ENCODE assay signal across 9 cellular contexts in the genomic region with DNA sequence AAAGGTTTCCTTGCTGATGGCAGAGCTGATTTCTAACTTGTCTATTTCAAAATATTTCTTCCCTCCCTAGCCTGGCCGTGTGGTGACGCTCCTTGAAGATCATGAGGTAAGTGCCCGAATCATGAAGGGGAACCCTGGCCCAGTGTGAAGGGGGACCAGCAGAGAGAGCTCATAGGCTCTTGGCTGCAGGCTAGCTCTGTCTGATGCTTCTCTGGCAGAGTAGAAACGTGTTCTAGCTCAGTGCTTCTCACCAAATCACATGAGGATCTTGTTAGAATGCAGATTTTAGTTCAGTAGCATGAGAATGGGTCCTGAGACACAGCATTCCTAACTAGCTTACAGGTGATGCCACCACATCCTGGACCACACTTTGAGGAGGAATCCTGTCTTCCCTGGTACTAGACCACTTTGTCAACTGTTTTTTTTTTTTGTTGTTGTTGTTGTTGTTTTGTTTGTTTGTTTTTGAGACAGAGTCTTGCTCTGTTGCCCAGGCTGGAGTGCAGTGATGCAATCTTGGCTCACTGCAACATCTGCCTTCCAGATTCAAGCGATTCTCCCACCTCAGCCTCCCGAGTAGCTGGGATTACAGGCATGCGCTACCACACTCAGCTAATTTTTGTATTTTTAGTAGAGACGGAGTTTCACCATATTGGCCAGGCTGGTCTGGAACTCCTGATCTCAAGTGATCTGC. TPM values are rescaled to one million over a fixed set of nuclear protein-coding genes. Genes with fewer than 3 reads are reported as not detected.
DNase-seq lines count a peak whose midpoint lies in the region; ATAC-seq and TF ChIP-seq lines count a peak whose summit lies in the region.
"Not testable (repeated sequence)": the region's sequence is repeated elsewhere in the genome, so short reads cannot be mapped to it uniquely, and the experiment has no call there.
"Had no signal": no experiment of that assay in that cellular context is flagged by ENCODE, and none has a peak within 500 bp of the region (broad histone marks: within the 10 kb centered on the region; RNA-seq: fewer than 3 reads in every experiment).

No MANE protein-coding gene starts in this region.

- CTCF ChIA-PET in activated CD8-positive, alpha-beta T cell treated with anti-CD3 and anti-CD28 coated beads, Interleukin-2, amount 10 ng/mL, durations not matched to agents 7 days and 5 days (lab: Charles Lee) = interaction anchor here (0.7 to 7.2 kb wide), 7 partner anchors 13 to 277 kb away, joined by 3 to 67 read pairs (median 5); partner anchors contain the start of genes CHP1 and EXD1
- CTCF ChIA-PET in mammary epithelial cell (lab: Charles Lee; ENCODE audit: low non-redundant PET) = interaction anchor here (0.7 kb wide), 1 partner anchor 189 kb away, joined by 5 read pairs; no protein-coding TSS in a partner anchor

- H3K4me2 ChIP-seq in mammary epithelial cell (ENCODE audit: insufficient read depth, low read depth, low read length) = peak overlapping the region; percentile 95

- H3K9me3 ChIP-seq in NT2/D1 (ENCODE audit: insufficient read depth, low read length); mammary epithelial cell (replicated peaks; ENCODE audit: insufficient read depth, low read length): not testable (repeated sequence)

- not testable (repeated sequence) for H3K27me3 ChIP-seq in ACC112 (ENCODE audit: insufficient read depth, low read length); mammary epithelial cell (ENCODE audit: insufficient read depth, low read length)
- H3K27me3 ChIP-seq in NT2/D1 (ENCODE audit: insufficient read depth, insufficient read length) = peaks cover 34% of the 10 kb centered on the region

- not testable (repeated sequence) for H4K20me1 ChIP-seq in mammary epithelial cell (ENCODE audit: insufficient read depth, low read length)

- H3K27ac Mint-ChIP-seq in activated CD8-positive, alpha-beta T cell treated with anti-CD3 and anti-CD28 coated beads, Interleukin-2, amount 10 ng/mL, durations not matched to agents 7 days and 5 days = peak overlapping the region; percentile 87
- not testable (repeated sequence) for H3K27ac Mint-ChIP-seq in mesothelial cell of epicardium

- intact Hi-C loops in mammary epithelial cell (cut with micrococcal nuclease) = loop anchor here (10.0 kb wide), 1 partner anchor 380 kb away; the partner anchor contains the start of genes NUSAP1 and OIP5

- not testable (repeated sequence) for H3K36me3 ChIP-seq in ACC112 (ENCODE audit: insufficient read depth, low read length); mammary epithelial cell (ENCODE audit: insufficient read depth, low read length)
- peaks cover 20% of the 10 kb centered on the region for H3K36me3 ChIP-seq in NT2/D1 (ENCODE audit: insufficient read depth, insufficient read length, low read length)

- not testable (repeated sequence) for BruUV-seq in mammary epithelial cell (replicated peaks; lab: Mats Ljungman, UMichigan)

- in situ Hi-C loops in mammary epithelial cell (cut with MboI; ENCODE audit: low sequenced_read_pairs in 2 of 2) = not testable (repeated sequence)

- POLR2A ChIA-PET in activated CD8-positive, alpha-beta T cell treated with anti-CD3 and anti-CD28 coated beads, Interleukin-2, amount 10 ng/mL, durations not matched to agents 7 days and 5 days (lab: Charles Lee) = interaction anchor here (0.6 kb wide), 1 partner anchor 21 kb away, joined by 3 read pairs; no protein-coding TSS in a partner anchor

- not testable (repeated sequence) for H3K27me3 Mint-ChIP-seq in activated CD8-positive, alpha-beta T cell treated with anti-CD3 and anti-CD28 coated beads, Interleukin-2, amount 10 ng/mL, durations not matched to agents 7 days and 5 days (ENCODE audit: low read depth)
- H3K27me3 Mint-ChIP-seq in mesothelial cell of epicardium (ENCODE audit: low read depth) = peaks cover 14% of the 10 kb centered on the region

- H3K79me2 ChIP-seq in ACC112 (ENCODE audit: control insufficient read depth, insufficient read depth, low read length, unreplicated experiment); mammary epithelial cell (ENCODE audit: insufficient read depth, low read length): not testable (repeated sequence)

- H3K9me3 Mint-ChIP-seq in activated CD8-positive, alpha-beta T cell treated with anti-CD3 and anti-CD28 coated beads, Interleukin-2, amount 10 ng/mL, durations not matched to agents 7 days and 5 days (ENCODE audit: insufficient read depth); mesothelial cell of epicardium: not testable (repeated sequence)

- not testable (repeated sequence) for TF ChIP-seq CTCF in GM12864 (IDR thresholded peaks at IDR 0.05; ENCODE audit: low read depth, low read length, missing control alignments); mammary epithelial cell (conservative IDR thresholded peaks at IDR 0.05 in 1 of 2, IDR thresholded peaks at IDR 0.05 in 1 of 2; ENCODE audit: extremely low read depth in 1 of 2, insufficient read depth in 1 of 2, low read depth in 1 of 2, low read length in 2 of 2); fibroblast of pulmonary artery (IDR thresholded peaks at IDR 0.05; ENCODE audit: low read length, missing control alignments); mesothelial cell of epicardium (IDR thresholded peaks at IDR 0.05; ENCODE audit: unreplicated experiment)

- H3K4me3 ChIP-seq in ACC112 (ENCODE audit: low read depth, low read length) = peak overlapping the region; percentile 95
- H3K4me3 ChIP-seq in GM12864 (ENCODE audit: low read depth, low read length) = peak overlapping the region; percentile 89
- H3K4me3 ChIP-seq in NT2/D1 (ENCODE audit: insufficient read length, low read depth) = peak overlapping the region; percentile 62
- peak overlapping the region; percentile 81 to 93 (median 87) for H3K4me3 ChIP-seq in mammary epithelial cell (replicated peaks in 1 of 3; ENCODE audit: insufficient read depth in 1 of 3, low read depth in 2 of 3, low read length in 3 of 3)
- peak overlapping the region; percentile 88 for H3K4me3 ChIP-seq in fibroblast of pulmonary artery (replicated peaks; ENCODE audit: low read depth, low read length)
- H3K4me3 ChIP-seq in skeletal muscle cell (ENCODE audit: low read depth, low read length) = peak overlapping the region; percentile 83

- H2AFZ ChIP-seq in ACC112 (ENCODE audit: low read length, unreplicated experiment) = not testable (repeated sequence)
- H2AFZ ChIP-seq in mammary epithelial cell (ENCODE audit: low read depth, low read length) = peak overlapping the region; percentile 88

- H3K4me1 ChIP-seq in ACC112 (ENCODE audit: control insufficient read depth, insufficient read depth, low read length, unreplicated experiment); NT2/D1 (ENCODE audit: insufficient read depth, insufficient read length): not testable (repeated sequence)
- H3K4me1 ChIP-seq in mammary epithelial cell (ENCODE audit: insufficient read depth, low read length) = peaks cover 16% of the 10 kb centered on the region

- peak overlapping the region; percentile 91 for H3K4me3 Mint-ChIP-seq in activated CD8-positive, alpha-beta T cell treated with anti-CD3 and anti-CD28 coated beads, Interleukin-2, amount 10 ng/mL, durations not matched to agents 7 days and 5 days
- peak overlapping the region; percentile 83 for H3K4me3 Mint-ChIP-seq in mesothelial cell of epicardium

- DNase-seq in GM12864 (ENCODE audit: low read depth); NT2/D1 (ENCODE audit: low read depth, low spot score); activated CD8-positive, alpha-beta T cell treated with anti-CD3 and anti-CD28 coated beads, Interleukin-2, amount 10 ng/mL, durations not matched to agents 7 days and 5 days; mammary epithelial cell; fibroblast of pulmonary artery (ENCODE audit: low read depth); mesothelial cell of epicardium (ENCODE audit: low spot score in 2 of 2, unreplicated experiment in 2 of 2); skeletal muscle cell (ENCODE audit: low read depth): not testable (repeated sequence)

- not testable (repeated sequence) for H3K27ac ChIP-seq in ACC112 (ENCODE audit: low read depth, low read length); mammary epithelial cell (ENCODE audit: insufficient read depth, low read depth, low read length)

- 84% methylated on average over 6 of the region's 8 CpGs for WGBS in mammary epithelial cell (ENCODE audit: low coverage, missing lambda C conversion rate)

- peak overlapping the region; percentile 9 for H3K9ac ChIP-seq in NT2/D1 (ENCODE audit: insufficient read length, low read depth)
- not testable (repeated sequence) for H3K9ac ChIP-seq in mammary epithelial cell (ENCODE audit: insufficient read depth, low read length)

- dilution Hi-C loops in mammary epithelial cell (cut with HindIII; ENCODE audit: low sequenced_read_pairs) = not testable (repeated sequence)

- H3K36me3 Mint-ChIP-seq in activated CD8-positive, alpha-beta T cell treated with anti-CD3 and anti-CD28 coated beads, Interleukin-2, amount 10 ng/mL, durations not matched to agents 7 days and 5 days (ENCODE audit: low read depth) = peaks cover 21% of the 10 kb centered on the region
- H3K36me3 Mint-ChIP-seq in mesothelial cell of epicardium = not testable (repeated sequence)

- not testable (repeated sequence) for ATAC-seq in activated CD8-positive, alpha-beta T cell treated with anti-CD3 and anti-CD28 coated beads, Interleukin-2, amount 10 ng/mL, durations not matched to agents 7 days and 5 days

- peaks cover 39% of the 10 kb centered on the region for H3K4me1 Mint-ChIP-seq in activated CD8-positive, alpha-beta T cell treated with anti-CD3 and anti-CD28 coated beads, Interleukin-2, amount 10 ng/mL, durations not matched to agents 7 days and 5 days (ENCODE audit: low read depth)
- H3K4me1 Mint-ChIP-seq in mesothelial cell of epicardium = not testable (repeated sequence)

RNA-seq across cellular contexts. Expression of gene CHAC1, which starts 1.0 kb away (rescaled TPM):
- 1 to 10 TPM; 8.3 to 8.9 TPM for total RNA-seq in activated CD8-positive, alpha-beta T cell treated with anti-CD3 and anti-CD28 coated beads, Interleukin-2, amount 10 ng/mL, durations not matched to agents 7 days and 5 days
- total RNA-seq in mammary epithelial cell (100 to 1,000 TPM in 1 of 2 donors, 10 to 100 TPM in 1; 72.4 to 127 TPM), mesothelial cell of epicardium (2.7 to 3.2 TPM (median 3.1 TPM) in 3 replicates)
- 30.9 TPM for polyA plus RNA-seq in mammary epithelial cell
- polyA minus RNA-seq in mammary epithelial cell = 37.2 TPM

RNA-seq across cellular contexts. Expression of gene DLL4, which starts 25.2 kb away (rescaled TPM):
- not detected for total RNA-seq in activated CD8-positive, alpha-beta T cell treated with anti-CD3 and anti-CD28 coated beads, Interleukin-2, amount 10 ng/mL, durations not matched to agents 7 days and 5 days
- total RNA-seq in mammary epithelial cell = under 1 TPM in 1 of 2 donors, not detected in 1; under 0.01 TPM
- polyA plus RNA-seq in mammary epithelial cell = not detected
- polyA minus RNA-seq in mammary epithelial cell = not detected
- 0.20 to 0.31 TPM (median 0.24 TPM) in 3 replicates for total RNA-seq in mesothelial cell of epicardium
- total RNA-seq: Daoy had no signal

Comparison
In these comparisons a context has a peak if more than half of its experiments do, and no peak if none do; other contexts are left out.
1. RNA of gene CHAC1, which starts 1.0 kb away (total RNA-seq): 72.4 to 127 TPM in mammary epithelial cell; 8.3 to 8.9 TPM in activated CD8-positive, alpha-beta T cell treated with anti-CD3 and anti-CD28 coated beads, Interleukin-2, amount 10 ng/mL, durations not matched to agents 7 days and 5 days and 2.7 to 3.2 TPM in mesothelial cell of epicardium; every median in the first group is over 4 times any median in the second.
2. Peak in every context shown above with its lines, with median percentiles within 50 percentile points of each other: H3K4me3 ChIP-seq.